In genomic region chr1:8020032-8020431, GRCh38 we compare ENCODE assay signal across 9 cellular contexts. TPM values are rescaled to one million over a fixed set of nuclear protein-coding genes. Genes with fewer than 3 reads are reported as not detected.
DNase-seq lines count a peak whose midpoint lies in the region; ATAC-seq and TF ChIP-seq lines count a peak whose summit lies in the region.
"Had no signal": no experiment of that assay in that cellular context is flagged by ENCODE, and none has a peak within 500 bp of the region (broad histone marks: within the 10 kb centered on the region; RNA-seq: fewer than 3 reads in every experiment).

No MANE protein-coding gene starts in this region.

- CTCF ChIA-PET in PC-3 (lab: Charles Lee): no interaction called here

- H3K36me3 ChIP-seq in PC-3 (ENCODE audit: low read depth, low read length) (peaks cover 68% of the 10 kb centered on the region), esophagus muscularis mucosa (peaks cover 0 to 4% (median 3%) of the 10 kb centered on the region in 4 donors), parathyroid adenoma (ENCODE audit: control insufficient read depth, insufficient read depth, low read length) (no peaks in the 10 kb centered on the region)

- TF ChIP-seq CTCF in PC-3 (conservative IDR thresholded peaks at IDR 0.05; ENCODE audit: low read depth, low read length): no peak
- no peak for TF ChIP-seq CTCF in esophagus muscularis mucosa (IDR thresholded peaks at IDR 0.05)
- no peak for TF ChIP-seq CTCF in parathyroid adenoma (IDR thresholded peaks at IDR 0.05)

- peaks cover 87% of the 10 kb centered on the region for H3K4me1 ChIP-seq in PC-3 (ENCODE audit: insufficient read depth, low read length)
- peaks cover 51 to 88% (median 81%) of the 10 kb centered on the region in 4 donors for H3K4me1 ChIP-seq in esophagus muscularis mucosa
- peaks cover 16% of the 10 kb centered on the region for H3K4me1 ChIP-seq in parathyroid adenoma

- POLR2A ChIA-PET in PC-3 (lab: Charles Lee; ENCODE audit: unreplicated experiment): interaction anchor here (0.6 to 1.4 kb wide), 4 partner anchors 8 to 228 kb away, joined by 3 to 18 read pairs (median 10); no protein-coding TSS in a partner anchor

- TF ChIP-seq POLR2A in esophagus muscularis mucosa (IDR thresholded peaks at IDR 0.05; ENCODE audit: low read depth): no peak

- H4K20me1 ChIP-seq in PC-3 (ENCODE audit: low read length): peaks cover 98% of the 10 kb centered on the region

- H3K27ac ChIP-seq in PC-3 (ENCODE audit: low read length): peak overlapping the region; percentile 38
- peak overlapping the region; percentile 90 to 98 (median 95) for H3K27ac ChIP-seq in esophagus muscularis mucosa (replicated peaks in 1 of 4)
- H3K27ac ChIP-seq in parathyroid adenoma: peak overlapping the region; percentile 5

- H2AFZ ChIP-seq in PC-3 (ENCODE audit: low read length) (no peak overlapping the region), parathyroid adenoma (no peak overlapping the region)

- H3K4me2 ChIP-seq in PC-3 (ENCODE audit: low read length): peak overlapping the region; percentile 98
- H3K4me2 ChIP-seq in parathyroid adenoma (ENCODE audit: low read length): peak overlapping the region; percentile 60

- BruUV-seq in PC-3 (replicated peaks; lab: Mats Ljungman, UMichigan): no TSS peak

- peak overlapping the region; percentile 8; the same call in 1 of the 2 replicates for H3K9ac ChIP-seq in PC-3 (ENCODE audit: low read length)
- H3K9ac ChIP-seq in parathyroid adenoma: no peak overlapping the region

- no peaks in the 10 kb centered on the region for H3K9me3 ChIP-seq in PC-3 (ENCODE audit: low read length)
- no peaks in the 10 kb centered on the region for H3K9me3 ChIP-seq in esophagus muscularis mucosa
- no peaks in the 10 kb centered on the region for H3K9me3 ChIP-seq in parathyroid adenoma (ENCODE audit: control insufficient read depth, low read length)

- H3K9me2 ChIP-seq in PC-3 (replicated peaks; ENCODE audit: low read length): no peaks in the 10 kb centered on the region

- H3F3A ChIP-seq in PC-3 (ENCODE audit: low read length, unreplicated experiment): peaks cover 28% of the 10 kb centered on the region

- H3K79me2 ChIP-seq in PC-3 (ENCODE audit: low read length) (peaks cover 100% of the 10 kb centered on the region), parathyroid adenoma (peaks cover 13% of the 10 kb centered on the region)

- no peaks in the 10 kb centered on the region for H3K27me3 ChIP-seq in PC-3 (ENCODE audit: low read length)
- no peaks in the 10 kb centered on the region for H3K27me3 ChIP-seq in esophagus muscularis mucosa
- no peaks in the 10 kb centered on the region for H3K27me3 ChIP-seq in parathyroid adenoma (ENCODE audit: control insufficient read depth, insufficient read depth, low read length)

- H3K4me3 ChIP-seq in PC-3 (ENCODE audit: low read length) (peak overlapping the region; percentile 98), esophagus muscularis mucosa (peak overlapping the region in 3 of 4 donors; percentile 90 to 97 (median 93)), parathyroid adenoma (ENCODE audit: low read depth, low read length) (peak overlapping the region; percentile 28)

- peak; percentile 77 for DNase-seq in EL
- DNase-seq in PC-3: peak; percentile 92
- no peak for DNase-seq in esophagus muscularis mucosa (ENCODE audit: extremely low spot score)
- DNase-seq in stimulated activated naive CD8-positive, alpha-beta T cell treated with anti-CD3 and anti-CD28 coated beads, Interleukin-15, Interleukin-2, amounts not matched to agents 100 U/mL and 50 U/mL, for 24 hours: no peak
- DNase-seq in middle frontal gyrus (ENCODE audit: extremely low spot score, low spot score): no peak
- DNase-seq: foreskin melanocyte had no signal

- ATAC-seq in PC-3 (peak; percentile 16), HG02571 (IDR thresholded peaks at IDR 0.05; ENCODE audit: unreplicated experiment) (no peak), GM21526 (IDR thresholded peaks at IDR 0.05; ENCODE audit: low FRiP score, unreplicated experiment) (no peak)
- ATAC-seq in stimulated activated naive CD8-positive, alpha-beta T cell treated with anti-CD3 and anti-CD28 coated beads, Interleukin-15, Interleukin-2, amounts not matched to agents 100 U/mL and 50 U/mL, for 24 hours: no peak

- intact Hi-C loops in PC-3 (cut with micrococcal nuclease): no loop called here
- intact Hi-C loops in esophagus muscularis mucosa (cut with DNase I): no loop called here

- TF ChIP-seq EP300 in esophagus muscularis mucosa (IDR thresholded peaks at IDR 0.05): no peak

RNA-seq across cellular contexts. Expression of gene ERRFI1, which starts 6.1 kb away (rescaled TPM):
- total RNA-seq in PC-3 (2014; rRNA removed): 218 and 227 TPM in 2 replicates
- total RNA-seq in esophagus muscularis mucosa: 100 to 1,000 TPM; 308 to 587 (median 435) TPM

RNA-seq across cellular contexts. Expression of gene PARK7, which starts 58.5 kb away (rescaled TPM):
- total RNA-seq in PC-3 (2014; rRNA removed) (316 and 333 TPM in 2 replicates), esophagus muscularis mucosa (100 to 1,000 TPM; 201 to 229 (median 212) TPM)

Comparison
In these comparisons a context has a peak if more than half of its experiments do, and no peak if none do; other contexts are left out.
1. DNase-seq: peak in EL (single experiment) and PC-3 (single experiment); none in esophagus muscularis mucosa (single experiment), stimulated activated naive CD8-positive, alpha-beta T cell treated with anti-CD3 and anti-CD28 coated beads, Interleukin-15, Interleukin-2, amounts not matched to agents 100 U/mL and 50 U/mL, for 24 hours (single experiment) and middle frontal gyrus (single experiment).
2. H3K27ac ChIP-seq: peak in every context shown above with its lines; median percentile 95 in esophagus muscularis mucosa; 38 in PC-3; 5 in parathyroid adenoma.
3. H3K4me3 ChIP-seq: peak in every context shown above with its lines; median percentile 98 in PC-3; 93 in esophagus muscularis mucosa; 28 in parathyroid adenoma.